9 cellular contexts compared by ENCODE assay signal in genomic region chr4:48173055-48173991, GRCh38. TPM values are rescaled to one million over a fixed set of nuclear protein-coding genes. Genes with fewer than 3 reads are reported as not detected.
DNase-seq lines count a peak whose midpoint lies in the region; ATAC-seq, FAIRE-seq and TF ChIP-seq lines count a peak whose summit lies in the region.
"Had no signal": no experiment of that assay in that cellular context is flagged by ENCODE, and none has a peak within 500 bp of the region (broad histone marks: within the 10 kb centered on the region; RNA-seq: fewer than 3 reads in every experiment).

No MANE protein-coding gene starts in this region.

- peak; percentile 67 for ATAC-seq in esophagus mucosa
- peak; percentile 58 for ATAC-seq in stimulated activated naive CD8-positive, alpha-beta T cell treated with anti-CD3 and anti-CD28 coated beads, Interleukin-15, Interleukin-2, amounts not matched to agents 100 U/mL and 50 U/mL, for 24 hours
- no peak for ATAC-seq in GM21576 (IDR thresholded peaks at IDR 0.05; ENCODE audit: unreplicated experiment)

- no peak overlapping the region for H3K4ac ChIP-seq in H9 (ENCODE audit: low read depth, low read length)

- H3K36me3 ChIP-seq in MG63 = no peaks in the 10 kb centered on the region

- H4K8ac ChIP-seq in H9 (replicated peaks; ENCODE audit: insufficient read length, low read depth, low read length) = no peak overlapping the region

- no CpG with 5 or more reads among the region's 6 CpGs for WGBS in H9 (ENCODE audit: extremely low coverage, insufficient read length, low lambda C conversion rate)

- no peaks in the 10 kb centered on the region for H3K23me2 ChIP-seq in H9 (ENCODE audit: insufficient read length, low read depth, low read length, poor library complexity, severe bottlenecking)

- H3K79me1 ChIP-seq in H9 (ENCODE audit: insufficient read depth, low read depth, low read length, poor library complexity, severe bottlenecking) = no peaks in the 10 kb centered on the region

- H2BK15ac ChIP-seq in H9 (ENCODE audit: low read depth, low read length) = no peak overlapping the region

- H3K56ac ChIP-seq in H9 (ENCODE audit: insufficient read length, low read depth, low read length) = no peak overlapping the region

- no peak overlapping the region for H2BK120ac ChIP-seq in H9 (ENCODE audit: low read depth, low read length, poor library complexity, severe bottlenecking)

- H4K91ac ChIP-seq in H9 (ENCODE audit: insufficient read length, low read depth, low read length) = no peak overlapping the region

- H2AFZ ChIP-seq in H9 (ENCODE audit: low read length) = no peak overlapping the region

- no peaks in the 10 kb centered on the region for H3K27me3 ChIP-seq in H9 (ENCODE audit: insufficient read depth, low read length)
- H3K27me3 ChIP-seq in MG63 = no peaks in the 10 kb centered on the region

- DNase-seq in GM12891 (ENCODE audit: insufficient read length, low spot score) = no peak
- peak; percentile 36 for DNase-seq in H9
- DNase-seq in MG63 = peak; percentile 69
- no peak for DNase-seq in stimulated activated naive CD8-positive, alpha-beta T cell treated with anti-CD3 and anti-CD28 coated beads, Interleukin-15, Interleukin-2, amounts not matched to agents 100 U/mL and 50 U/mL, for 24 hours
- no peak for DNase-seq in NCI-H2107 (lab: John Stamatoyannopoulos, UW)
- DNase-seq in activated T-cell treated with anti-CD3 and anti-CD28 coated beads for 4 hours = no peak

- no peak overlapping the region for H3K27ac ChIP-seq in H9 (ENCODE audit: insufficient read length, low read depth, low read length)

- no peak overlapping the region for H3T11ph ChIP-seq in H9 (ENCODE audit: low read length)

- H2BK20ac ChIP-seq in H9 (ENCODE audit: low read depth, low read length, poor library complexity, severe bottlenecking) = no peak overlapping the region

- TF ChIP-seq POLR2A in GM12891 (IDR thresholded peaks at IDR 0.05; ENCODE audit: low read depth, low read length) = no peak

- no peaks in the 10 kb centered on the region for H3K27me3 Mint-ChIP-seq in H9 (ENCODE audit: low read depth)
- H3K27me3 Mint-ChIP-seq: memory B cell had no signal

- H3K9me3 ChIP-seq in H9 (ENCODE audit: control insufficient read depth, low read depth, low read length) = no peaks in the 10 kb centered on the region
- H3K9me3 ChIP-seq in MG63 = no peaks in the 10 kb centered on the region; the same call in 1 of the 2 replicates

- FAIRE-seq in GM12891 (lab: Jason Lieb, UNC) = peak; percentile 75

- no peak overlapping the region for H4K5ac ChIP-seq in H9 (ENCODE audit: insufficient read length, low read depth, low read length)

- H4K20me1 ChIP-seq in H9 (ENCODE audit: control insufficient read depth, insufficient read depth, insufficient read length) = no peaks in the 10 kb centered on the region

- no peak overlapping the region for H2AK5ac ChIP-seq in H9 (ENCODE audit: insufficient read length, low read length)

- peaks cover 9 to 10% of the 10 kb centered on the region in 2 experiments; a peak in 4 of 5 replicates for H3K9me3 Mint-ChIP-seq in H9

- no peak for TF ChIP-seq CTCF in H9 (conservative IDR thresholded peaks at IDR 0.05)

- no peak overlapping the region for H3K23ac ChIP-seq in H9 (ENCODE audit: insufficient read length, low read depth, low read length)

- no peak overlapping the region for H3K9ac ChIP-seq in H9 (ENCODE audit: extremely low read depth, insufficient read length, low read length)

- H3K14ac ChIP-seq in H9 (ENCODE audit: insufficient read depth, low read length) = no peak overlapping the region; the same call in 1 of the 2 replicates

- H2BK12ac ChIP-seq in H9 (ENCODE audit: insufficient read length, low read depth, low read length) = no peak overlapping the region

- peak overlapping the region; percentile 70 to 92 (median 84); a peak in 6 of 7 replicates for H3K27ac Mint-ChIP-seq in H9
- H3K27ac Mint-ChIP-seq: memory B cell had no signal

- H3K18ac ChIP-seq in H9 (ENCODE audit: insufficient read length, low read depth, low read length) = no peak overlapping the region

- peaks cover 23 to 29% of the 10 kb centered on the region in 2 experiments for H3K4me1 Mint-ChIP-seq in H9

- H3K4me1 ChIP-seq in H9 (ENCODE audit: insufficient read depth, low read length) = peaks cover 10% of the 10 kb centered on the region; the same call in 1 of the 2 replicates

- H3K4me3 Mint-ChIP-seq in H9 = no peak overlapping the region
- H3K4me3 Mint-ChIP-seq: memory B cell had no signal

- H3K36me3 Mint-ChIP-seq in H9 (ENCODE audit: insufficient read depth in 1 of 3, low read depth in 3 of 3) = peaks cover 1 to 11% (median 6%) of the 10 kb centered on the region in 3 experiments; a peak in 5 of 7 replicates

- H3K79me2 ChIP-seq in H9 (ENCODE audit: insufficient read depth, low read length) = no peaks in the 10 kb centered on the region

- no peak overlapping the region for H2BK5ac ChIP-seq in H9 (ENCODE audit: insufficient read length, low read length)

- no peak overlapping the region for H3K4me3 ChIP-seq in MG63

- no peak overlapping the region for H3K4me2 ChIP-seq in H9 (ENCODE audit: insufficient read depth, insufficient read length, low read length)

TF ChIP-seq in GM12891, 5 proteins besides CTCF, POLR2A, EP300 and RAD21:
- no peak for TF ChIP-seq SPI1 (IDR thresholded peaks at IDR 0.05; ENCODE audit: low read depth, low read length)
- TF ChIP-seq POU2F2 (IDR thresholded peaks at IDR 0.05; ENCODE audit: low read depth, low read length) = no peak
- no peak for TF ChIP-seq PAX5 (IDR thresholded peaks at IDR 0.05; ENCODE audit: insufficient read depth, low read length, severe bottlenecking)
- TF ChIP-seq POLR2AphosphoS5 (IDR thresholded peaks at IDR 0.05; ENCODE audit: low read depth, low read length) = no peak
- TF ChIP-seq TAF1 (IDR thresholded peaks at IDR 0.05; ENCODE audit: low read depth, low read length) = no peak

RNA-seq across cellular contexts. Expression of gene TXK, which starts 39.3 kb away (rescaled TPM):
- polyA plus RNA-seq in GM12891 (2012; ENCODE audit: low read depth, missing spikeins) = 1.7 TPM
- total RNA-seq in H9 (2021) (0.39 TPM in 1 of 2 replicates, not detected in the other), esophagus mucosa (1.4 TPM)
- total RNA-seq in MG63 (2014; rRNA removed; shearing (Covaris generic); ENCODE audit: low replicate concordance) = not detected in 2 replicates

Comparison
In these comparisons a context has a peak if more than half of its experiments do, and no peak if none do; other contexts are left out.
1. DNase-seq: peak in H9 (single experiment) and MG63 (single experiment); none in GM12891 (single experiment), stimulated activated naive CD8-positive, alpha-beta T cell treated with anti-CD3 and anti-CD28 coated beads, Interleukin-15, Interleukin-2, amounts not matched to agents 100 U/mL and 50 U/mL, for 24 hours (single experiment), NCI-H2107 (single experiment) and activated T-cell treated with anti-CD3 and anti-CD28 coated beads for 4 hours (single experiment).